ENCODE assay signal across 8 cellular contexts in genomic region chr1:171983584-171983983, GRCh38.
DNase-seq lines count a peak whose midpoint lies in the region; ATAC-seq, FAIRE-seq and TF ChIP-seq lines count a peak whose summit lies in the region.

No MANE protein-coding gene starts in this region.

- no peak overlapping the region for H2AFZ ChIP-seq in hepatocyte

- DNase-seq in A549 (ENCODE audit: low read depth in 1 of 2, low spot score in 1 of 2) (peak in 1 of 2 experiments; percentile 43), GM06990 (ENCODE audit: extremely low read depth, insufficient read length) (no peak), hepatocyte (ENCODE audit: low spot score) (peak; percentile 26)
- DNase-seq in activated CD4-positive, alpha-beta T cell treated with anti-CD3 and anti-CD28 coated beads, Interleukin-2, amount 50 U/mL, for 48 hours = no peak
- no peak for DNase-seq in activated effector memory CD4-positive, alpha-beta T cell treated with anti-CD3 and anti-CD28 coated beads, Interleukin-2, amount 50 U/mL, for 16 hours

- no peak for FAIRE-seq in A549 (lab: Jason Lieb, UNC)

- TF ChIP-seq EP300 in A549 (IDR thresholded peaks at IDR 0.05) = no peak

- POLR2A ChIA-PET in A549 (lab: Yijun Ruan, JAX) = interaction anchor here (1.2 kb wide), 1 partner anchor 182 kb away, joined by 3 read pairs; no protein-coding TSS in a partner anchor

- H3K9me3 ChIP-seq in A549 (no peaks in the 10 kb centered on the region), hepatocyte (ENCODE audit: low read depth) (no peaks in the 10 kb centered on the region)

- no peaks in the 10 kb centered on the region for H3K36me3 ChIP-seq in GM06990 (ENCODE audit: control insufficient read depth, insufficient read depth, low read length)
- H3K36me3 ChIP-seq in hepatocyte (replicated peaks; ENCODE audit: insufficient read depth, low read depth) = no peaks in the 10 kb centered on the region

- peak; percentile 73 to 77 for TF ChIP-seq RAD21 in A549 (conservative IDR thresholded peaks at IDR 0.05 in 1 of 2, IDR thresholded peaks at IDR 0.05 in 1 of 2)

- 47% methylated on average over 1 of the region's 1 CpG for WGBS in A549 (ENCODE audit: missing lambda C conversion rate)
- 58% methylated on average over 1 of the region's 1 CpG for WGBS in hepatocyte (ENCODE audit: low lambda C conversion rate, missing lambda C conversion rate)

- no peaks in the 10 kb centered on the region for H3K27me3 ChIP-seq in GM06990 (replicated peaks; ENCODE audit: control insufficient read depth, insufficient read depth, low read length)
- H3K27me3 ChIP-seq in hepatocyte = no peaks in the 10 kb centered on the region

- no peaks in the 10 kb centered on the region for H3K9me2 ChIP-seq in hepatocyte (replicated peaks; ENCODE audit: insufficient read depth)

- TF ChIP-seq POLR2A in A549 (IDR thresholded peaks at IDR 0.05; ENCODE audit: low read length) = no peak

- H3K27ac ChIP-seq in A549 = no peak overlapping the region
- no peak overlapping the region for H3K27ac ChIP-seq in hepatocyte

- CTCF ChIA-PET in A549 (lab: Yijun Ruan, JAX) = interaction anchor here (0.6 to 14.9 kb wide), 17 partner anchors 8 to 448 kb away, joined by 3 to 393 read pairs (median 5); partner anchors contain the start of gene DNM3

- H4K20me1 ChIP-seq in hepatocyte (ENCODE audit: insufficient read depth, poor library complexity, severe bottlenecking) = no peaks in the 10 kb centered on the region

- H3K4me1 ChIP-seq in A549 = peaks cover 11% of the 10 kb centered on the region; the same call in 2 of the 3 replicates
- H3K4me1 ChIP-seq in hepatocyte (ENCODE audit: insufficient read depth) = no peaks in the 10 kb centered on the region

- H3K4me3 ChIP-seq in A549 (no peak overlapping the region), GM06990 (replicated peaks; ENCODE audit: low read depth, low read length) (no peak overlapping the region), hepatocyte (no peak overlapping the region)

- H3K4me2 ChIP-seq in A549 = no peak overlapping the region
- no peak overlapping the region for H3K4me2 ChIP-seq in hepatocyte

- H3K79me2 ChIP-seq in hepatocyte = no peaks in the 10 kb centered on the region

- TF ChIP-seq CTCF in A549 (IDR thresholded peaks at IDR 0.05) (peak; percentile 63), GM06990 (IDR thresholded peaks at IDR 0.05; ENCODE audit: insufficient read depth, low read length, poor library complexity, severe bottlenecking) (peak; percentile 27), hepatocyte (IDR thresholded peaks at IDR 0.05; ENCODE audit: poor library complexity) (peak; percentile 50)

- ATAC-seq in A549 (peak; percentile 73 to 78; a peak in 5 of 6 replicates), SK-N-SH treated with all-trans-retinoic acid at 6 μM for 48 hours (peak; percentile 78), HG03108 (IDR thresholded peaks at IDR 0.05; ENCODE audit: unreplicated experiment) (no peak), GM21447 (IDR thresholded peaks at IDR 0.05; ENCODE audit: unreplicated experiment) (no peak)

TF ChIP-seq in A549, 52 proteins besides CTCF, POLR2A, EP300 and RAD21:
- TF ChIP-seq MAX (IDR thresholded peaks at IDR 0.05) = no peak
- peak; percentile 69 for TF ChIP-seq SMC3 (IDR thresholded peaks at IDR 0.05)

TF ChIP-seq in SK-N-SH treated with all-trans-retinoic acid at 6 μM for 48 hours, 23 proteins besides CTCF, POLR2A, EP300 and RAD21:
- TF ChIP-seq SNAI2 (CRISPR knock-in tag; IDR thresholded peaks at IDR 0.05) (no peak), POU6F1 (CRISPR knock-in tag; IDR thresholded peaks at IDR 0.05; ENCODE audit: borderline replicate concordance, low read depth) (no peak), TSHZ2 (CRISPR knock-in tag; IDR thresholded peaks at IDR 0.05) (no peak), RARB (CRISPR knock-in tag; IDR thresholded peaks at IDR 0.05) (no peak), ZNF8 (CRISPR knock-in tag; IDR thresholded peaks at IDR 0.05) (no peak), BACH2 (CRISPR knock-in tag; IDR thresholded peaks at IDR 0.05; ENCODE audit: borderline replicate concordance) (no peak), CSDC2 (CRISPR knock-in tag; IDR thresholded peaks at IDR 0.05) (no peak), CREB5 (CRISPR knock-in tag; IDR thresholded peaks at IDR 0.05; ENCODE audit: low read depth) (no peak), ZFP30 (CRISPR knock-in tag; IDR thresholded peaks at IDR 0.05) (no peak), GLIS3 (CRISPR knock-in tag; IDR thresholded peaks at IDR 0.05) (no peak), ESRRG (CRISPR knock-in tag; IDR thresholded peaks at IDR 0.05) (no peak), ISL1 (CRISPR knock-in tag; IDR thresholded peaks at IDR 0.05) (no peak), ARNTL (CRISPR knock-in tag; IDR thresholded peaks at IDR 0.05; ENCODE audit: borderline replicate concordance, low read depth) (no peak), CSRNP3 (CRISPR knock-in tag; IDR thresholded peaks at IDR 0.05) (no peak), OSR1 (CRISPR knock-in tag; IDR thresholded peaks at IDR 0.05) (no peak), ZC3H10 (CRISPR knock-in tag; IDR thresholded peaks at IDR 0.05) (no peak), TOX (CRISPR knock-in tag; IDR thresholded peaks at IDR 0.05; ENCODE audit: borderline replicate concordance) (no peak), ZNF70 (CRISPR knock-in tag; IDR thresholded peaks at IDR 0.05) (no peak), PPARA (CRISPR knock-in tag; IDR thresholded peaks at IDR 0.05; ENCODE audit: borderline replicate concordance) (no peak)

Comparison
In these comparisons a context has a peak if more than half of its experiments do, and no peak if none do; other contexts are left out.
1. ATAC-seq: peak in A549 (2 of 2) and SK-N-SH treated with all-trans-retinoic acid at 6 μM for 48 hours (single experiment); none in HG03108 (single experiment) and GM21447 (single experiment).
2. Peak in every context shown above with its lines, with median percentiles within 50 percentile points of each other: CTCF ChIP-seq.